Comparison of ENCODE assay signal across 17 cellular contexts in the genomic region with DNA sequence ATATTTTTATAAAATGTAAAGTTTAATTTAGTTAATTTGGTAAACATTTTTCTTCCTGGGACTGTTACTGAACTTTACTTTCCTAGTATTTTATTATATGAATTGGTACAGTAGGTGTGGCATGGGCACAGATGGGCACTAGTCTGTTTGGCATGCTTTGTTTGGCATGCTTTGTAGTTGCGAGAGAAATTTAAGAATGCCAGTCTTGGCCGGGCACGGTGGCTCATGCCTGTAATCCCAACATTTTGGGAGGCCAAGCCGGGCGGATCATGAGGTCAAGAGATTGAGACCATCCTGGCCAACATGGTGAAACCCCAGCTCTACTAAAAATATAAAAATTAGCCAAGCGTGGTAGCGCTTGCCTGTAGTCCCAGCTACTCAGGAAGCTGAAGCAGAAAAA. TPM values are rescaled to one million over a fixed set of nuclear protein-coding genes. Genes with fewer than 3 reads are reported as not detected.
A peak's percentile ranks its signal among the peaks of the same experiment; 100 is the strongest.
DNase-seq lines count a peak whose midpoint lies in the region; ATAC-seq and TF ChIP-seq lines count a peak whose summit lies in the region.
"Had no signal": no experiment of that assay in that cellular context is flagged by ENCODE, and none has a peak within 500 bp of the region (broad histone marks: within the 10 kb centered on the region; RNA-seq: fewer than 3 reads in every experiment).

No MANE protein-coding gene starts in this region.

- H3K27me3 ChIP-seq in breast epithelium = no peaks in the 10 kb centered on the region

- DNase-seq in G401 (ENCODE audit: low spot score) = peak; percentile 77
- DNase-seq in cerebellum (ENCODE audit: low spot score) = peak; percentile 50
- DNase-seq in left colon = no peak
- DNase-seq in DMS53 treated with DMSO at 0.1 percent for 48 hours (lab: John Stamatoyannopoulos, UW; ENCODE audit: unreplicated experiment) = no peak
- no peak for DNase-seq in breast epithelium (ENCODE audit: low spot score in 2 of 2)
- DNase-seq: ACHN; AML-193; Calu3; CD8-positive, alpha-beta T cell; DND-41; EL; GM23248; HFFc6; IMR-90 had no signal

- no peak overlapping the region for H3K27ac ChIP-seq in breast epithelium
- H3K27ac ChIP-seq: GM23248 had no signal

- ATAC-seq in left colon (peak; percentile 48), GM21619 (IDR thresholded peaks at IDR 0.05; ENCODE audit: unreplicated experiment) (no peak)
- ATAC-seq: CD8-positive, alpha-beta T cell; K562 had no signal

- H3K4me1 ChIP-seq in breast epithelium = no peaks in the 10 kb centered on the region

- in situ Hi-C loops in G401 (cut with HindIII; ENCODE audit: low sequenced_read_pairs) = no loop called here

- no peaks in the 10 kb centered on the region for H3K9me3 ChIP-seq in breast epithelium
- H3K9me3 ChIP-seq: HAP-1 had no signal

- H3K36me3 ChIP-seq in breast epithelium = no peaks in the 10 kb centered on the region
- H3K36me3 ChIP-seq: HAP-1 had no signal

- no peak for TF ChIP-seq CTCF in breast epithelium (IDR thresholded peaks at IDR 0.05)

- no peak for TF ChIP-seq POLR2A in breast epithelium (IDR thresholded peaks at IDR 0.05)

- intact Hi-C loops in left colon (cut with DNase I, micrococcal nuclease) = no loop called here
- intact Hi-C loops in breast epithelium (cut with DNase I; ENCODE audit: low total_unique reads) = no loop called here

- H3K4me3 ChIP-seq in breast epithelium = no peak overlapping the region
- H3K4me3 ChIP-seq: GM23248, HAP-1, K562 had no signal

RNA-seq across cellular contexts. Expression of a gene that starts 28.3 kb away (rescaled TPM):
- total RNA-seq in G401 (2014; rRNA removed; shearing (Covaris generic)) = 77.4 and 83.2 TPM in 2 replicates
- total RNA-seq in cerebellum (10.4 TPM), left colon (100 to 1,000 TPM; 104 to 123 TPM), breast epithelium (10 to 100 TPM; 31.7 to 70.2 (median 44.6) TPM)
- total RNA-seq: GM23248 had no signal

Comparison
In these comparisons a context has a peak if more than half of its experiments do, and no peak if none do; other contexts are left out.
1. DNase-seq: peak in G401 (single experiment) and cerebellum (single experiment); none in left colon (0 of 2), DMS53 treated with DMSO at 0.1 percent for 48 hours (single experiment) and breast epithelium (0 of 2).